In genomic region chr10:43214071-43214955, GRCh38 we compare ENCODE assay signal across 21 cellular contexts. TPM values are rescaled to one million over a fixed set of nuclear protein-coding genes. Genes with fewer than 3 reads are reported as not detected.
DNase-seq lines count a peak whose midpoint lies in the region; ATAC-seq, FAIRE-seq and TF ChIP-seq lines count a peak whose summit lies in the region.
"Had no signal": no experiment of that assay in that cellular context is flagged by ENCODE, and none has a peak within 500 bp of the region (broad histone marks: within the 10 kb centered on the region; RNA-seq: fewer than 3 reads in every experiment).

No MANE protein-coding gene starts in this region.

- no peak for ATAC-seq in Right ventricle myocardium superior (ENCODE audit: poor library complexity)
- no peak for ATAC-seq in naive thymus-derived CD4-positive, alpha-beta T cell
- ATAC-seq: activated T-helper 17 cell treated with anti-CD3 and anti-CD28 coated beads, Interleukin-2, amount 50 U/mL, for 72 hours; left ventricle myocardium superior; stimulated activated naive CD8-positive, alpha-beta T cell treated with anti-CD3 and anti-CD28 coated beads, Interleukin-15, Interleukin-2, amounts not matched to agents 100 U/mL and 50 U/mL, for 24 hours; upper lobe of right lung had no signal

- peak; percentile 33 for DNase-seq in Right ventricle myocardium superior
- DNase-seq in left ventricle myocardium inferior: no peak
- peak; percentile 34 for DNase-seq in amniotic epithelial cell (ENCODE audit: low read depth)
- peak; percentile 14 for DNase-seq in fibroblast of villous mesenchyme (ENCODE audit: low read depth)
- DNase-seq in urothelium cell line (ENCODE audit: low spot score): peak; percentile 83
- no peak for DNase-seq in NCI-H1092 treated with DMSO at 0.1 percent for 48 hours (lab: John Stamatoyannopoulos, UW)
- no peak for DNase-seq in activated CD4-positive, alpha-beta T cell treated with anti-CD3 and anti-CD28 coated beads, Interleukin-2, amount 50 U/mL, for 48 hours
- no peak for DNase-seq in naive thymus-derived CD4-positive, alpha-beta T cell
- DNase-seq: Caco-2; KBM-7; left ventricle myocardium superior; NCI-H1417 treated with DMSO at 0.1 percent for 48 hours; NCI-H226; OCI-M1; stimulated activated naive CD8-positive, alpha-beta T cell treated with anti-CD3 and anti-CD28 coated beads, Interleukin-15, Interleukin-2, amounts not matched to agents 100 U/mL and 50 U/mL, for 24 hours; upper lobe of right lung; WERI-Rb-1 had no signal

- peaks cover 44% of the 10 kb centered on the region for H3K27me3 ChIP-seq in left ventricle myocardium inferior (ENCODE audit: low read depth)
- no peaks in the 10 kb centered on the region for H3K27me3 ChIP-seq in naive thymus-derived CD4-positive, alpha-beta T cell (ENCODE audit: control insufficient read depth in 2 of 2, insufficient read depth in 2 of 2, low read length in 2 of 2)
- H3K27me3 ChIP-seq: upper lobe of right lung had no signal

- no peaks in the 10 kb centered on the region for H3K9me3 Mint-ChIP-seq in naive thymus-derived CD4-positive, alpha-beta T cell
- H3K9me3 Mint-ChIP-seq: activated T-helper 17 cell treated with anti-CD3 and anti-CD28 coated beads, Interleukin-2, amount 50 U/mL, for 72 hours; dendritic cell treated with granulocyte-macrophage colony-stimulating factor and Interleukin-4, amounts not matched to agents 40 ng/mL and 50 ng/mL, for 4 days had no signal

- CTCF ChIA-PET in naive thymus-derived CD4-positive, alpha-beta T cell (lab: Charles Lee): no interaction called here

- POLR2A ChIA-PET in naive thymus-derived CD4-positive, alpha-beta T cell (lab: Charles Lee): no interaction called here

- no peaks in the 10 kb centered on the region for H3K9me3 ChIP-seq in left ventricle myocardium inferior (replicated peaks)
- H3K9me3 ChIP-seq in naive thymus-derived CD4-positive, alpha-beta T cell (ENCODE audit: control insufficient read depth in 2 of 3, low read length in 3 of 3): no peaks in the 10 kb centered on the region
- H3K9me3 ChIP-seq: Caco-2, esophagus muscularis mucosa, upper lobe of right lung had no signal

- H3K4me1 ChIP-seq in left ventricle myocardium inferior: peaks cover 8% of the 10 kb centered on the region
- no peaks in the 10 kb centered on the region for H3K4me1 ChIP-seq in naive thymus-derived CD4-positive, alpha-beta T cell (ENCODE audit: control insufficient read depth in 2 of 2, insufficient read depth in 2 of 2, low read length in 2 of 2)
- H3K4me1 ChIP-seq: Caco-2, upper lobe of right lung had no signal

- H3K36me3 Mint-ChIP-seq in naive thymus-derived CD4-positive, alpha-beta T cell: no peaks in the 10 kb centered on the region

- no peak overlapping the region for H3K27ac ChIP-seq in left ventricle myocardium inferior (replicated peaks)
- no peak overlapping the region for H3K27ac ChIP-seq in naive thymus-derived CD4-positive, alpha-beta T cell (ENCODE audit: low read depth, low read length)
- H3K27ac ChIP-seq: esophagus muscularis mucosa, upper lobe of right lung, WERI-Rb-1 had no signal

- peak; percentile 92 for FAIRE-seq in urothelium cell line (lab: Jason Lieb, UNC)

- H3K4me3 Mint-ChIP-seq in naive thymus-derived CD4-positive, alpha-beta T cell: no peak overlapping the region
- H3K4me3 Mint-ChIP-seq: activated T-helper 17 cell treated with anti-CD3 and anti-CD28 coated beads, Interleukin-2, amount 50 U/mL, for 72 hours; dendritic cell treated with granulocyte-macrophage colony-stimulating factor and Interleukin-4, amounts not matched to agents 40 ng/mL and 50 ng/mL, for 4 days had no signal

- no peaks in the 10 kb centered on the region for H3K36me3 ChIP-seq in left ventricle myocardium inferior
- no peaks in the 10 kb centered on the region for H3K36me3 ChIP-seq in naive thymus-derived CD4-positive, alpha-beta T cell (ENCODE audit: control insufficient read depth in 2 of 3, insufficient read depth in 3 of 3, low read length in 3 of 3)
- H3K36me3 ChIP-seq: esophagus muscularis mucosa, upper lobe of right lung, WERI-Rb-1 had no signal

- H3K4me3 ChIP-seq in left ventricle myocardium inferior (no peak overlapping the region), fibroblast of villous mesenchyme (ENCODE audit: low read depth, low read length) (no peak overlapping the region)
- H3K4me3 ChIP-seq in naive thymus-derived CD4-positive, alpha-beta T cell (ENCODE audit: low read length): no peak overlapping the region
- H3K4me3 ChIP-seq: esophagus muscularis mucosa, upper lobe of right lung had no signal

- no peak for TF ChIP-seq CTCF in left ventricle myocardium inferior (IDR thresholded peaks at IDR 0.05; ENCODE audit: borderline replicate concordance)
- no peak for TF ChIP-seq CTCF in fibroblast of villous mesenchyme (IDR thresholded peaks at IDR 0.05; ENCODE audit: insufficient read depth, low read depth, low read length)

- no peaks in the 10 kb centered on the region for H3K4me1 Mint-ChIP-seq in naive thymus-derived CD4-positive, alpha-beta T cell
- H3K4me1 Mint-ChIP-seq: activated T-helper 17 cell treated with anti-CD3 and anti-CD28 coated beads, Interleukin-2, amount 50 U/mL, for 72 hours had no signal

- H3K27ac Mint-ChIP-seq in naive thymus-derived CD4-positive, alpha-beta T cell: no peak overlapping the region
- H3K27ac Mint-ChIP-seq: activated T-helper 17 cell treated with anti-CD3 and anti-CD28 coated beads, Interleukin-2, amount 50 U/mL, for 72 hours; dendritic cell treated with granulocyte-macrophage colony-stimulating factor and Interleukin-4, amounts not matched to agents 40 ng/mL and 50 ng/mL, for 4 days had no signal

- intact Hi-C loops in Right ventricle myocardium superior (cut with DNase I): no loop called here
- intact Hi-C loops in left ventricle myocardium inferior (cut with micrococcal nuclease): no loop called here
- intact Hi-C loops in naive thymus-derived CD4-positive, alpha-beta T cell (cut with micrococcal nuclease): no loop called here

- H3K27me3 Mint-ChIP-seq in naive thymus-derived CD4-positive, alpha-beta T cell: peaks cover 0 to 5% (median 0%) of the 10 kb centered on the region in 5 donors
- H3K27me3 Mint-ChIP-seq: activated T-helper 17 cell treated with anti-CD3 and anti-CD28 coated beads, Interleukin-2, amount 50 U/mL, for 72 hours had no signal

RNA-seq across cellular contexts. Expression of gene RASGEF1A, which starts 52.6 kb away (rescaled TPM):
- 1.6 TPM for total RNA-seq in Right ventricle myocardium superior
- total RNA-seq in left ventricle myocardium inferior: 1.1 TPM
- under 0.01 TPM in 2 replicates for total RNA-seq in fibroblast of villous mesenchyme
- total RNA-seq in naive thymus-derived CD4-positive, alpha-beta T cell: 1 to 10 TPM in 2 of 5 experiments, under 1 TPM in 3; 0.22 to 3.3 (median 0.42) TPM
- polyA plus RNA-seq in naive thymus-derived CD4-positive, alpha-beta T cell: under 1 TPM in 1 of 2 donors, not detected in 1; 0.05 TPM
- total RNA-seq: A673 had no signal

Comparison
In these comparisons a context has a peak if more than half of its experiments do, and no peak if none do; other contexts are left out.
1. DNase-seq: peak in Right ventricle myocardium superior (single experiment), amniotic epithelial cell (single experiment), fibroblast of villous mesenchyme (single experiment) and urothelium cell line (single experiment); none in left ventricle myocardium inferior (single experiment), NCI-H1092 treated with DMSO at 0.1 percent for 48 hours (single experiment), activated CD4-positive, alpha-beta T cell treated with anti-CD3 and anti-CD28 coated beads, Interleukin-2, amount 50 U/mL, for 48 hours (0 of 2) and naive thymus-derived CD4-positive, alpha-beta T cell (0 of 9).